ENCODE assay signal across 10 cellular contexts in genomic region chr9:131273146-131273545, GRCh38. TPM values are rescaled to one million over a fixed set of nuclear protein-coding genes. Genes with fewer than 3 reads are reported as not detected.
A peak's percentile ranks its signal among the peaks of the same experiment; 100 is the strongest.
DNase-seq lines count a peak whose midpoint lies in the region; ATAC-seq and TF ChIP-seq lines count a peak whose summit lies in the region.
"Had no signal": no experiment of that assay in that cellular context is flagged by ENCODE, and none has a peak within 500 bp of the region (broad histone marks: within the 10 kb centered on the region; RNA-seq: fewer than 3 reads in every experiment).

No MANE protein-coding gene starts in this region.

- peaks cover 31% of the 10 kb centered on the region for H3K36me3 Mint-ChIP-seq in T-cell

- no peaks in the 10 kb centered on the region for H3K27me3 Mint-ChIP-seq in T-cell
- H3K27me3 Mint-ChIP-seq in stimulated activated naive CD8-positive, alpha-beta T cell treated with anti-CD3 and anti-CD28 coated beads, Interleukin-15, amount 100 ng/mL, for 72 hours, result no peaks in the 10 kb centered on the region

- H3K4me1 ChIP-seq in heart right ventricle, result peaks cover 34 to 76% (median 63%) of the 10 kb centered on the region in 9 donors

- intact Hi-C loops in heart right ventricle (cut with DNase I), result loop anchor here in 4 of 10 donors (5.0 to 10.0 kb wide), 3 partner anchors 62 to 96 kb away; no protein-coding TSS in a partner anchor

- peak in 6 of 9 donors; percentile 13 to 42 (median 31) for TF ChIP-seq CTCF in heart right ventricle (IDR thresholded peaks at IDR 0.05)

- peaks cover 34 to 46% (median 46%) of the 10 kb centered on the region in 3 donors for H3K4me1 Mint-ChIP-seq in T-cell
- H3K4me1 Mint-ChIP-seq in stimulated activated naive CD8-positive, alpha-beta T cell treated with anti-CD3 and anti-CD28 coated beads, Interleukin-15, amount 100 ng/mL, for 72 hours, result peaks cover 53% of the 10 kb centered on the region

- CTCF ChIA-PET in T-cell (lab: Charles Lee), result interaction anchor here (0.5 to 0.9 kb wide), 2 partner anchors 20 to 1019 kb away, joined by 3 read pairs; no protein-coding TSS in a partner anchor

- WGBS in heart right ventricle, 2 donors, result 20% methylated on average over 15 of the region's 15 CpGs

- peak overlapping the region; percentile 91 to 99 (median 99) for H3K4me3 Mint-ChIP-seq in T-cell
- peak overlapping the region; percentile 91 to 92 for H3K4me3 Mint-ChIP-seq in stimulated activated naive CD8-positive, alpha-beta T cell treated with anti-CD3 and anti-CD28 coated beads, Interleukin-15, amount 100 ng/mL, for 72 hours

- H3K36me3 ChIP-seq in heart right ventricle, result no peaks in the 10 kb centered on the region

- POLR2A ChIA-PET in T-cell (lab: Charles Lee), result no interaction called here

- DNase-seq in SIG-M5 treated with dmso at 0.1 percent for 504 hours (lab: John Stamatoyannopoulos, UW; ENCODE audit: unreplicated experiment) (peak; percentile 41), SIG-M5 (lab: John Stamatoyannopoulos, UW) (no peak), T-cell (no peak), heart right ventricle (peak; percentile 73 to 85), T-helper 9 cell (no peak)
- peak in 1 of 2 donors; percentile 44 for DNase-seq in stimulated activated naive CD8-positive, alpha-beta T cell treated with anti-CD3 and anti-CD28 coated beads, Interleukin-15, amount 100 ng/mL, for 72 hours
- DNase-seq: cortex of kidney had no signal

- H3K27me3 ChIP-seq in heart right ventricle, result no peaks in the 10 kb centered on the region

- H3K27ac Mint-ChIP-seq in T-cell, result peak overlapping the region; percentile 98 to 99
- H3K27ac Mint-ChIP-seq in stimulated activated naive CD8-positive, alpha-beta T cell treated with anti-CD3 and anti-CD28 coated beads, Interleukin-15, amount 100 ng/mL, for 72 hours, result peak overlapping the region; percentile 98

- no peaks in the 10 kb centered on the region for H3K9me3 Mint-ChIP-seq in T-cell
- no peaks in the 10 kb centered on the region for H3K9me3 Mint-ChIP-seq in stimulated activated naive CD8-positive, alpha-beta T cell treated with anti-CD3 and anti-CD28 coated beads, Interleukin-15, amount 100 ng/mL, for 72 hours

- H3K4me3 ChIP-seq in heart right ventricle, result peak overlapping the region in 9 of 10 donors; percentile 59 to 92 (median 85)

- ATAC-seq in T-cell (replicated peaks in 1 of 4) (no peak), heart right ventricle (peak; percentile 7 to 49 (median 21)), GM18867 (IDR thresholded peaks at IDR 0.05; ENCODE audit: unreplicated experiment) (no peak), HG02885 (IDR thresholded peaks at IDR 0.05; ENCODE audit: poor library complexity, unreplicated experiment) (no peak)
- no peak for ATAC-seq in stimulated activated naive CD8-positive, alpha-beta T cell treated with anti-CD3 and anti-CD28 coated beads, Interleukin-15, amount 100 ng/mL, for 72 hours

- no peaks in the 10 kb centered on the region for H3K9me3 ChIP-seq in heart right ventricle

- peak overlapping the region; percentile 89 to 99 (median 98) for H3K27ac ChIP-seq in heart right ventricle
- H3K27ac ChIP-seq: 22Rv1 had no signal

RNA-seq across cellular contexts. Expression of gene FAM78A, which starts 3.2 kb away (rescaled TPM):
- total RNA-seq in T-cell, result 100 to 1,000 TPM in 1 of 5 donors, 10 to 100 TPM in 4; 70.4 to 106 (median 98.4) TPM
- total RNA-seq in heart right ventricle, result 10 to 100 TPM; 21.0 to 53.1 (median 32.3) TPM
- polyA plus RNA-seq in heart right ventricle, result 10 to 100 TPM in 1 of 2 donors, 1 to 10 TPM in 1; 7.0 to 27.3 TPM

RNA-seq across cellular contexts. Expression of gene PLPP7, which starts 16.4 kb away (rescaled TPM):
- total RNA-seq in T-cell (under 1 TPM in 3 of 5 donors, not detected in 2; 0.13 to 0.58 (median 0.13) TPM), heart right ventricle (100 to 1,000 TPM in 5 of 10 donors, 10 to 100 TPM in 5; 76.1 to 140 (median 102) TPM)
- polyA plus RNA-seq in heart right ventricle, result 100 to 1,000 TPM in 1 of 2 donors, 10 to 100 TPM in 1; 42.6 to 129 TPM

Comparison
In these comparisons a context has a peak if more than half of its experiments do, and no peak if none do; other contexts are left out.
1. DNase-seq: peak in SIG-M5 treated with dmso at 0.1 percent for 504 hours (single experiment) and heart right ventricle (2 of 2); none in SIG-M5 (single experiment), T-cell (0 of 34) and T-helper 9 cell (single experiment).
2. ATAC-seq: peak in heart right ventricle (8 of 8); none in T-cell (0 of 4), stimulated activated naive CD8-positive, alpha-beta T cell treated with anti-CD3 and anti-CD28 coated beads, Interleukin-15, amount 100 ng/mL, for 72 hours (single experiment), GM18867 (single experiment) and HG02885 (single experiment).
3. RNA of gene PLPP7, which starts 16.4 kb away (total RNA-seq): 76.1 to 140 TPM in heart right ventricle; 0.13 to 0.58 TPM in T-cell; every median in the first group is over 10 times any median in the second.